In genomic region chr2:189178726-189179606, GRCh38 we compare ENCODE assay signal across 10 cellular contexts. TPM values are rescaled to one million over a fixed set of nuclear protein-coding genes. Genes with fewer than 3 reads are reported as not detected.
DNase-seq lines count a peak whose midpoint lies in the region; ATAC-seq and TF ChIP-seq lines count a peak whose summit lies in the region.
"Had no signal": no experiment of that assay in that cellular context is flagged by ENCODE, and none has a peak within 500 bp of the region (broad histone marks: within the 10 kb centered on the region; RNA-seq: fewer than 3 reads in every experiment).

No MANE protein-coding gene starts in this region.

- no peak for TF ChIP-seq CTCF in adrenal gland (IDR thresholded peaks at IDR 0.05)

- H3K4me1 ChIP-seq in adrenal gland (replicated peaks in 1 of 2) (no peaks in the 10 kb centered on the region), iPS-18a (ENCODE audit: control insufficient read depth, low read depth, low read length) (peaks cover 23% of the 10 kb centered on the region)

- H3K27me3 ChIP-seq in adrenal gland (no peaks in the 10 kb centered on the region), iPS-18a (ENCODE audit: control insufficient read depth, insufficient read depth, low read length) (no peaks in the 10 kb centered on the region)

- H3K9me3 ChIP-seq in adrenal gland (replicated peaks in 1 of 3), result no peaks in the 10 kb centered on the region
- H3K9me3 ChIP-seq in iPS-18a (ENCODE audit: control insufficient read depth, low read depth, low read length), result no peaks in the 10 kb centered on the region

- peak; percentile 47 for DNase-seq in GM04504 (ENCODE audit: low read depth)
- DNase-seq in adrenal gland, result peak in 3 of 7 donors; percentile 10 to 30 (median 15)
- peak; percentile 39 for DNase-seq in skeletal muscle cell (ENCODE audit: low read depth)
- no peak for DNase-seq in cerebellar nuclear complex (lab: John Stamatoyannopoulos, UW)
- no peak for DNase-seq in amygdala (lab: John Stamatoyannopoulos, UW)
- no peak for DNase-seq in NCI-H1694 (lab: John Stamatoyannopoulos, UW)
- DNase-seq: naive B cell, SHP77 had no signal

- WGBS in adrenal gland, 4 donors, result 5 to 10% (median 7%) methylated on average over 15 of the region's 15 CpGs

- H3K9ac ChIP-seq in iPS-18a (ENCODE audit: low read length), result peak overlapping the region; percentile 33

- ATAC-seq in HG02798 (IDR thresholded peaks at IDR 0.05; ENCODE audit: poor library complexity, unreplicated experiment), result no peak

- TF ChIP-seq POLR2A in adrenal gland (IDR thresholded peaks at IDR 0.05), result no peak

- H3K27ac ChIP-seq in adrenal gland (peak overlapping the region in 3 of 5 donors; percentile 10 to 30 (median 28)), iPS-18a (ENCODE audit: low read length) (no peak overlapping the region)

- no peaks in the 10 kb centered on the region for H3K36me3 ChIP-seq in adrenal gland (replicated peaks in 1 of 2)
- H3K36me3 ChIP-seq in iPS-18a (ENCODE audit: control insufficient read depth, low read depth, low read length), result no peaks in the 10 kb centered on the region

- H3K4me3 ChIP-seq in adrenal gland, result peak overlapping the region; percentile 15 to 49 (median 42)
- peak overlapping the region; percentile 72 for H3K4me3 ChIP-seq in iPS-18a (ENCODE audit: low read length)
- peak overlapping the region; percentile 89 for H3K4me3 ChIP-seq in skeletal muscle cell (ENCODE audit: low read depth, low read length)

- intact Hi-C loops in adrenal gland (cut with DNase I), result no loop called here

RNA-seq across cellular contexts. Expression of gene COL5A2, which starts 0.6 kb away (rescaled TPM):
- 10 to 100 TPM in 7 of 8 donors, 1 to 10 TPM in 1; 8.5 to 23.2 (median 15.1) TPM for total RNA-seq in adrenal gland
- 10 to 100 TPM in 1 of 3 donors, 1 to 10 TPM in 2; 5.2 to 14.4 (median 9.4) TPM for polyA plus RNA-seq in adrenal gland

Comparison
In these comparisons a context has a peak if more than half of its experiments do, and no peak if none do; other contexts are left out.
1. DNase-seq: peak in GM04504 (single experiment) and skeletal muscle cell (single experiment); none in cerebellar nuclear complex (0 of 2), amygdala (0 of 56) and NCI-H1694 (single experiment).
2. Peak in every context shown above with its lines, with median percentiles within 50 percentile points of each other: H3K4me3 ChIP-seq.